Comparison of ENCODE assay signal across 1 cellular context in genomic region chr19:1446713-1447564, GRCh38.
TF ChIP-seq lines count a peak whose summit lies in the region.

No MANE protein-coding gene starts in this region.

TF ChIP-seq in HepG2, 621 proteins besides CTCF, POLR2A, EP300 and RAD21 (continued from another document and continues in another):
- TF ChIP-seq, protein P1, sequence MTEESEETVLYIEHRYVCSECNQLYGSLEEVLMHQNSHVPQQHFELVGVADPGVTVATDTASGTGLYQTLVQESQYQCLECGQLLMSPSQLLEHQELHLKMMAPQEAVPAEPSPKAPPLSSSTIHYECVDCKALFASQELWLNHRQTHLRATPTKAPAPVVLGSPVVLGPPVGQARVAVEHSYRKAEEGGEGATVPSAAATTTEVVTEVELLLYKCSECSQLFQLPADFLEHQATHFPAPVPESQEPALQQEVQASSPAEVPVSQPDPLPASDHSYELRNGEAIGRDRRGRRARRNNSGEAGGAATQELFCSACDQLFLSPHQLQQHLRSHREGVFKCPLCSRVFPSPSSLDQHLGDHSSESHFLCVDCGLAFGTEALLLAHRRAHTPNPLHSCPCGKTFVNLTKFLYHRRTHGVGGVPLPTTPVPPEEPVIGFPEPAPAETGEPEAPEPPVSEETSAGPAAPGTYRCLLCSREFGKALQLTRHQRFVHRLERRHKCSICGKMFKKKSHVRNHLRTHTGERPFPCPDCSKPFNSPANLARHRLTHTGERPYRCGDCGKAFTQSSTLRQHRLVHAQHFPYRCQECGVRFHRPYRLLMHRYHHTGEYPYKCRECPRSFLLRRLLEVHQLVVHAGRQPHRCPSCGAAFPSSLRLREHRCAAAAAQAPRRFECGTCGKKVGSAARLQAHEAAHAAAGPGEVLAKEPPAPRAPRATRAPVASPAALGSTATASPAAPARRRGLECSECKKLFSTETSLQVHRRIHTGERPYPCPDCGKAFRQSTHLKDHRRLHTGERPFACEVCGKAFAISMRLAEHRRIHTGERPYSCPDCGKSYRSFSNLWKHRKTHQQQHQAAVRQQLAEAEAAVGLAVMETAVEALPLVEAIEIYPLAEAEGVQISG (CRISPR knock-in tag; IDR thresholded peaks at IDR 0.05): 0 out of 2 replicates have a peak, but pooled peaks have one; percentile 17
- TF ChIP-seq JARID2 (CRISPR knock-in tag; IDR thresholded peaks at IDR 0.05; ENCODE audit: insufficient replicate concordance): no peak
- TF ChIP-seq SP5 (CRISPR knock-in tag; IDR thresholded peaks at IDR 0.05; ENCODE audit: borderline replicate concordance, low read depth): no peak
- TF ChIP-seq ERF (CRISPR knock-in tag; IDR thresholded peaks at IDR 0.05): peak; percentile 58
- TF ChIP-seq, protein P2, sequence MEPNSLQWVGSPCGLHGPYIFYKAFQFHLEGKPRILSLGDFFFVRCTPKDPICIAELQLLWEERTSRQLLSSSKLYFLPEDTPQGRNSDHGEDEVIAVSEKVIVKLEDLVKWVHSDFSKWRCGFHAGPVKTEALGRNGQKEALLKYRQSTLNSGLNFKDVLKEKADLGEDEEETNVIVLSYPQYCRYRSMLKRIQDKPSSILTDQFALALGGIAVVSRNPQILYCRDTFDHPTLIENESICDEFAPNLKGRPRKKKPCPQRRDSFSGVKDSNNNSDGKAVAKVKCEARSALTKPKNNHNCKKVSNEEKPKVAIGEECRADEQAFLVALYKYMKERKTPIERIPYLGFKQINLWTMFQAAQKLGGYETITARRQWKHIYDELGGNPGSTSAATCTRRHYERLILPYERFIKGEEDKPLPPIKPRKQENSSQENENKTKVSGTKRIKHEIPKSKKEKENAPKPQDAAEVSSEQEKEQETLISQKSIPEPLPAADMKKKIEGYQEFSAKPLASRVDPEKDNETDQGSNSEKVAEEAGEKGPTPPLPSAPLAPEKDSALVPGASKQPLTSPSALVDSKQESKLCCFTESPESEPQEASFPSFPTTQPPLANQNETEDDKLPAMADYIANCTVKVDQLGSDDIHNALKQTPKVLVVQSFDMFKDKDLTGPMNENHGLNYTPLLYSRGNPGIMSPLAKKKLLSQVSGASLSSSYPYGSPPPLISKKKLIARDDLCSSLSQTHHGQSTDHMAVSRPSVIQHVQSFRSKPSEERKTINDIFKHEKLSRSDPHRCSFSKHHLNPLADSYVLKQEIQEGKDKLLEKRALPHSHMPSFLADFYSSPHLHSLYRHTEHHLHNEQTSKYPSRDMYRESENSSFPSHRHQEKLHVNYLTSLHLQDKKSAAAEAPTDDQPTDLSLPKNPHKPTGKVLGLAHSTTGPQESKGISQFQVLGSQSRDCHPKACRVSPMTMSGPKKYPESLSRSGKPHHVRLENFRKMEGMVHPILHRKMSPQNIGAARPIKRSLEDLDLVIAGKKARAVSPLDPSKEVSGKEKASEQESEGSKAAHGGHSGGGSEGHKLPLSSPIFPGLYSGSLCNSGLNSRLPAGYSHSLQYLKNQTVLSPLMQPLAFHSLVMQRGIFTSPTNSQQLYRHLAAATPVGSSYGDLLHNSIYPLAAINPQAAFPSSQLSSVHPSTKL (CRISPR knock-in tag; IDR thresholded peaks at IDR 0.05): 0 out of 2 replicates have a peak, but pooled peaks have one; percentile 18
- no peak for TF ChIP-seq MAZ (IDR thresholded peaks at IDR 0.05; ENCODE audit: borderline replicate concordance, low read depth, low read length)
- no peak for TF ChIP-seq MAZ (CRISPR knock-in tag; IDR thresholded peaks at IDR 0.05; ENCODE audit: low read depth)
- TF ChIP-seq SIN3A (IDR thresholded peaks at IDR 0.05; ENCODE audit: borderline replicate concordance, low read depth, low read length): no peak; the same call in 1 of the 2 replicates
- TF ChIP-seq, protein P3, sequence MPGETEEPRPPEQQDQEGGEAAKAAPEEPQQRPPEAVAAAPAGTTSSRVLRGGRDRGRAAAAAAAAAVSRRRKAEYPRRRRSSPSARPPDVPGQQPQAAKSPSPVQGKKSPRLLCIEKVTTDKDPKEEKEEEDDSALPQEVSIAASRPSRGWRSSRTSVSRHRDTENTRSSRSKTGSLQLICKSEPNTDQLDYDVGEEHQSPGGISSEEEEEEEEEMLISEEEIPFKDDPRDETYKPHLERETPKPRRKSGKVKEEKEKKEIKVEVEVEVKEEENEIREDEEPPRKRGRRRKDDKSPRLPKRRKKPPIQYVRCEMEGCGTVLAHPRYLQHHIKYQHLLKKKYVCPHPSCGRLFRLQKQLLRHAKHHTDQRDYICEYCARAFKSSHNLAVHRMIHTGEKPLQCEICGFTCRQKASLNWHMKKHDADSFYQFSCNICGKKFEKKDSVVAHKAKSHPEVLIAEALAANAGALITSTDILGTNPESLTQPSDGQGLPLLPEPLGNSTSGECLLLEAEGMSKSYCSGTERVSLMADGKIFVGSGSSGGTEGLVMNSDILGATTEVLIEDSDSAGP (CRISPR knock-in tag; IDR thresholded peaks at IDR 0.05; ENCODE audit: borderline replicate concordance): peak; percentile 65; the same call in 1 of the 2 replicates
- TF ChIP-seq PHF21A (CRISPR knock-in tag; IDR thresholded peaks at IDR 0.05): no peak
- TF ChIP-seq HNRNPH1 (optimal IDR thresholded peaks at IDR 0.05; ENCODE audit: low read depth, low read length): no peak
- TF ChIP-seq ZNF580 (CRISPR knock-in tag; IDR thresholded peaks at IDR 0.05; ENCODE audit: borderline replicate concordance, low read depth): peak; percentile 77
- no peak for TF ChIP-seq ZNF776 (CRISPR knock-in tag; IDR thresholded peaks at IDR 0.05)
- TF ChIP-seq XRCC5 (optimal IDR thresholded peaks at IDR 0.05; ENCODE audit: low read length): no peak
- TF ChIP-seq, protein P4, sequence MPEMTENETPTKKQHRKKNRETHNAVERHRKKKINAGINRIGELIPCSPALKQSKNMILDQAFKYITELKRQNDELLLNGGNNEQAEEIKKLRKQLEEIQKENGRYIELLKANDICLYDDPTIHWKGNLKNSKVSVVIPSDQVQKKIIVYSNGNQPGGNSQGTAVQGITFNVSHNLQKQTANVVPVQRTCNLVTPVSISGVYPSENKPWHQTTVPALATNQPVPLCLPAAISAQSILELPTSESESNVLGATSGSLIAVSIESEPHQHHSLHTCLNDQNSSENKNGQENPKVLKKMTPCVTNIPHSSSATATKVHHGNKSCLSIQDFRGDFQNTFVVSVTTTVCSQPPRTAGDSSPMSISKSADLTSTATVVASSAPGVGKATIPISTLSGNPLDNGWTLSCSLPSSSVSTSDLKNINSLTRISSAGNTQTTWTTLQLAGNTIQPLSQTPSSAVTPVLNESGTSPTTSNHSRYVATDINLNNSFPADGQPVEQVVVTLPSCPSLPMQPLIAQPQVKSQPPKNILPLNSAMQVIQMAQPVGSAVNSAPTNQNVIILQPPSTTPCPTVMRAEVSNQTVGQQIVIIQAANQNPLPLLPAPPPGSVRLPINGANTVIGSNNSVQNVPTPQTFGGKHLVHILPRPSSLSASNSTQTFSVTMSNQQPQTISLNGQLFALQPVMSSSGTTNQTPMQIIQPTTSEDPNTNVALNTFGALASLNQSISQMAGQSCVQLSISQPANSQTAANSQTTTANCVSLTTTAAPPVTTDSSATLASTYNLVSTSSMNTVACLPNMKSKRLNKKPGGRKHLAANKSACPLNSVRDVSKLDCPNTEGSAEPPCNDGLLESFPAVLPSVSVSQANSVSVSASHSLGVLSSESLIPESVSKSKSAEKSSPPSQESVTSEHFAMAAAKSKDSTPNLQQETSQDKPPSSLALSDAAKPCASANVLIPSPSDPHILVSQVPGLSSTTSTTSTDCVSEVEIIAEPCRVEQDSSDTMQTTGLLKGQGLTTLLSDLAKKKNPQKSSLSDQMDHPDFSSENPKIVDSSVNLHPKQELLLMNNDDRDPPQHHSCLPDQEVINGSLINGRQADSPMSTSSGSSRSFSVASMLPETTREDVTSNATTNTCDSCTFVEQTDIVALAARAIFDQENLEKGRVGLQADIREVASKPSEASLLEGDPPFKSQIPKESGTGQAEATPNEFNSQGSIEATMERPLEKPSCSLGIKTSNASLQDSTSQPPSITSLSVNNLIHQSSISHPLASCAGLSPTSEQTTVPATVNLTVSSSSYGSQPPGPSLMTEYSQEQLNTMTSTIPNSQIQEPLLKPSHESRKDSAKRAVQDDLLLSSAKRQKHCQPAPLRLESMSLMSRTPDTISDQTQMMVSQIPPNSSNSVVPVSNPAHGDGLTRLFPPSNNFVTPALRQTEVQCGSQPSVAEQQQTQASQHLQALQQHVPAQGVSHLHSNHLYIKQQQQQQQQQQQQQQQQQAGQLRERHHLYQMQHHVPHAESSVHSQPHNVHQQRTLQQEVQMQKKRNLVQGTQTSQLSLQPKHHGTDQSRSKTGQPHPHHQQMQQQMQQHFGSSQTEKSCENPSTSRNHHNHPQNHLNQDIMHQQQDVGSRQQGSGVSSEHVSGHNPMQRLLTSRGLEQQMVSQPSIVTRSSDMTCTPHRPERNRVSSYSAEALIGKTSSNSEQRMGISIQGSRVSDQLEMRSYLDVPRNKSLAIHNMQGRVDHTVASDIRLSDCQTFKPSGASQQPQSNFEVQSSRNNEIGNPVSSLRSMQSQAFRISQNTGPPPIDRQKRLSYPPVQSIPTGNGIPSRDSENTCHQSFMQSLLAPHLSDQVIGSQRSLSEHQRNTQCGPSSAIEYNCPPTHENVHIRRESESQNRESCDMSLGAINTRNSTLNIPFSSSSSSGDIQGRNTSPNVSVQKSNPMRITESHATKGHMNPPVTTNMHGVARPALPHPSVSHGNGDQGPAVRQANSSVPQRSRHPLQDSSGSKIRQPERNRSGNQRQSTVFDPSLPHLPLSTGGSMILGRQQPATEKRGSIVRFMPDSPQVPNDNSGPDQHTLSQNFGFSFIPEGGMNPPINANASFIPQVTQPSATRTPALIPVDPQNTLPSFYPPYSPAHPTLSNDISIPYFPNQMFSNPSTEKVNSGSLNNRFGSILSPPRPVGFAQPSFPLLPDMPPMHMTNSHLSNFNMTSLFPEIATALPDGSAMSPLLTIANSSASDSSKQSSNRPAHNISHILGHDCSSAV (CRISPR knock-in tag; IDR thresholded peaks at IDR 0.05; ENCODE audit: borderline replicate concordance): no peak
- TF ChIP-seq, protein P5, sequence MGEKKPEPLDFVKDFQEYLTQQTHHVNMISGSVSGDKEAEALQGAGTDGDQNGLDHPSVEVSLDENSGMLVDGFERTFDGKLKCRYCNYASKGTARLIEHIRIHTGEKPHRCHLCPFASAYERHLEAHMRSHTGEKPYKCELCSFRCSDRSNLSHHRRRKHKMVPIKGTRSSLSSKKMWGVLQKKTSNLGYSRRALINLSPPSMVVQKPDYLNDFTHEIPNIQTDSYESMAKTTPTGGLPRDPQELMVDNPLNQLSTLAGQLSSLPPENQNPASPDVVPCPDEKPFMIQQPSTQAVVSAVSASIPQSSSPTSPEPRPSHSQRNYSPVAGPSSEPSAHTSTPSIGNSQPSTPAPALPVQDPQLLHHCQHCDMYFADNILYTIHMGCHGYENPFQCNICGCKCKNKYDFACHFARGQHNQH (CRISPR knock-in tag; IDR thresholded peaks at IDR 0.05): peak; percentile 73; the same call in 1 of the 2 replicates
- no peak for TF ChIP-seq CC2D1A (CRISPR knock-in tag; IDR thresholded peaks at IDR 0.05)
- TF ChIP-seq THRA (CRISPR knock-in tag; IDR thresholded peaks at IDR 0.05; ENCODE audit: borderline replicate concordance): 0 out of 2 replicates have a peak, but pooled peaks have one; percentile 59
- TF ChIP-seq ZFYVE20 (CRISPR knock-in tag; IDR thresholded peaks at IDR 0.05; ENCODE audit: borderline replicate concordance, low read depth): 0 out of 2 replicates have a peak, but pooled peaks have one; percentile 68
- no peak for TF ChIP-seq HMGA1 (CRISPR knock-in tag; conservative IDR thresholded peaks at IDR 0.05)
- TF ChIP-seq ZNF274 (CRISPR knock-in tag; IDR thresholded peaks at IDR 0.05): peak; percentile 67; the same call in 1 of the 2 replicates
- TF ChIP-seq YY1 (IDR thresholded peaks at IDR 0.05; ENCODE audit: insufficient read depth, insufficient replicate concordance, low read depth, low read length): no peak
- TF ChIP-seq BCLAF1 (IDR thresholded peaks at IDR 0.05): no peak
- TF ChIP-seq THAP9 (CRISPR knock-in tag; IDR thresholded peaks at IDR 0.05; ENCODE audit: borderline replicate concordance): 0 out of 2 replicates have a peak, but pooled peaks have one; percentile 28
